Comparison of ENCODE assay signal across 8 cellular contexts in the genomic region with DNA sequence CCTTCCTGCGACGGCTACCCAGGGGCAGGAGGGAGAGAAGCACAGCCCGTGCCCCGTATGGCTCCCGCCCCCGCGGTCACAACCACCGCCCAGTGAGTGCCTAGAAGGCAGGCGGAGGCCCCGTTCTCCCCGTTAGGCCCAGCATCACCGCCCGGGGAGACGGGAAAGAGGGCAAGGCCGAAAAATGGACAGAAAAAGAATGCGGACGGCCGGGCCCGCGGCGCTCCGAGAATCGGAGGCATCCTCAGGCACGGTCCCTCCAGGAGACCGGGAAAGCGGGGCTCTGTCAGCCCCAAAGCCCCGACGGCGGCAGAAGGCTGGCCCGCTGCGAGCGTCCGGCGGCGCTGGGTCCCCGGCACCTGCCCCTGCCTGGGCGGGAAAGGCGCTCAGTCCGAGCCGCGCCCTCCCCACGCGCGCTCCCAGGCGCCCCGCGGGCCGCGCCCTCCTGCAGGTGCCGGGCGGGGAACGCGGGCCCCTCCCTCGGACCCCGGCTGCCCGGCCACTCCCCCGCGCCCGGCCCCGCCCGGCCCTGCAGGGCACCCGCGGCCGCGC. TPM values are rescaled to one million over a fixed set of nuclear protein-coding genes. Genes with fewer than 3 reads are reported as not detected.
DNase-seq lines count a peak whose midpoint lies in the region; ATAC-seq and TF ChIP-seq lines count a peak whose summit lies in the region.

No MANE protein-coding gene starts in this region.

- WGBS in thyroid gland, 2 donors = 0% methylated on average over 26 to 31 of the region's 65 CpGs

- TF ChIP-seq POLR2A in thyroid gland (IDR thresholded peaks at IDR 0.05) = no peak

- H3K9me3 Mint-ChIP-seq in natural killer cell treated with Interleukin-12 subunit alpha and Interleukin-12 subunit beta and Interleukin-15 and Interleukin-18, amount 100 ng/mL, for 72 hours = no peaks in the 10 kb centered on the region

- H3K4me1 ChIP-seq in thyroid gland = peaks cover 16 to 28% of the 10 kb centered on the region in 2 donors

- ATAC-seq in GM19328 (IDR thresholded peaks at IDR 0.05; ENCODE audit: unreplicated experiment) (peak; percentile 63), HG03460 (IDR thresholded peaks at IDR 0.05; ENCODE audit: unreplicated experiment) (peak; percentile 11)
- peak; percentile 28 to 51 for ATAC-seq in natural killer cell treated with Interleukin-12 subunit alpha and Interleukin-12 subunit beta and Interleukin-15 and Interleukin-18, amount 100 ng/mL, for 72 hours

- H3K27ac ChIP-seq in thyroid gland = peak overlapping the region in 2 of 3 donors; percentile 62 to 69

- H3K9me3 ChIP-seq in thyroid gland = no peaks in the 10 kb centered on the region

- H3K4me1 Mint-ChIP-seq in natural killer cell treated with Interleukin-12 subunit alpha and Interleukin-12 subunit beta and Interleukin-15 and Interleukin-18, amount 100 ng/mL, for 72 hours (ENCODE audit: low read depth in 2 of 2) = peaks cover 24 to 33% of the 10 kb centered on the region in 2 donors

- peak overlapping the region; percentile 91 for H3K4me3 Mint-ChIP-seq in natural killer cell treated with Interleukin-12 subunit alpha and Interleukin-12 subunit beta and Interleukin-15 and Interleukin-18, amount 100 ng/mL, for 72 hours

- H3K36me3 ChIP-seq in thyroid gland = no peaks in the 10 kb centered on the region

- CTCF ChIA-PET in AG04449 (lab: Yijun Ruan, JAX) = no interaction called here

- H3K4me3 ChIP-seq in AG04449 (ENCODE audit: low read depth, low read length) (peak overlapping the region; percentile 85), epithelial cell of proximal tubule (ENCODE audit: low read depth, low read length) (peak overlapping the region; percentile 77), thyroid gland (replicated peaks in 1 of 3) (peak overlapping the region; percentile 0 to 80 (median 47))

- intact Hi-C loops in thyroid gland (cut with DNase I) = loop anchor here (2.0 kb wide), 1 partner anchor 26 kb away; no protein-coding TSS in a partner anchor
- intact Hi-C loops in posterior vena cava (cut with DNase I) = no loop called here

- H3K27me3 Mint-ChIP-seq in natural killer cell treated with Interleukin-12 subunit alpha and Interleukin-12 subunit beta and Interleukin-15 and Interleukin-18, amount 100 ng/mL, for 72 hours = no peaks in the 10 kb centered on the region

- POLR2A ChIA-PET in AG04449 (lab: Yijun Ruan, JAX) = interaction anchor here (0.8 to 1.5 kb wide), 8 partner anchors 9 to 119 kb away, joined by 3 to 6 read pairs (median 4); partner anchors contain the start of genes ARHGDIA and P4HB

- no peaks in the 10 kb centered on the region for H3K36me3 Mint-ChIP-seq in natural killer cell treated with Interleukin-12 subunit alpha and Interleukin-12 subunit beta and Interleukin-15 and Interleukin-18, amount 100 ng/mL, for 72 hours

- DNase-seq in AG04449 (ENCODE audit: low read depth, low spot score) = no peak
- DNase-seq in activated CD4-positive, alpha-beta T cell treated with anti-CD3 and anti-CD28 coated beads, Interleukin-2, amount 50 U/mL, for 4 hours = peak; percentile 33 to 40
- no peak for DNase-seq in epithelial cell of proximal tubule (ENCODE audit: low read depth)
- DNase-seq in natural killer cell treated with Interleukin-12 subunit alpha and Interleukin-12 subunit beta and Interleukin-15 and Interleukin-18, amount 100 ng/mL, for 72 hours (ENCODE audit: low spot score) = no peak
- peak; percentile 21 to 44 for DNase-seq in thyroid gland
- no peak for DNase-seq in posterior vena cava (ENCODE audit: low spot score)

- TF ChIP-seq CTCF in AG04449 (IDR thresholded peaks at IDR 0.05; ENCODE audit: insufficient read depth, low read length, missing control alignments) = no peak
- TF ChIP-seq CTCF in epithelial cell of proximal tubule (conservative IDR thresholded peaks at IDR 0.05; ENCODE audit: low read depth, low read length) = no peak
- TF ChIP-seq CTCF in thyroid gland (IDR thresholded peaks at IDR 0.05) = no peak

- no peaks in the 10 kb centered on the region for H3K27me3 ChIP-seq in thyroid gland

- peak overlapping the region; percentile 86 to 93 for H3K27ac Mint-ChIP-seq in natural killer cell treated with Interleukin-12 subunit alpha and Interleukin-12 subunit beta and Interleukin-15 and Interleukin-18, amount 100 ng/mL, for 72 hours

RNA-seq across cellular contexts. Expression of gene MCRIP1, which starts 0.4 kb away (rescaled TPM):
- 111 and 153 TPM in 2 replicates for total RNA-seq in epithelial cell of proximal tubule
- total RNA-seq in natural killer cell treated with Interleukin-12 subunit alpha and Interleukin-12 subunit beta and Interleukin-15 and Interleukin-18, amount 100 ng/mL, for 72 hours = 100 to 1,000 TPM in 1 of 2 donors, 10 to 100 TPM in 1; 83.9 to 104 TPM
- 10 to 100 TPM; 55.2 to 88.6 (median 83.7) TPM for total RNA-seq in thyroid gland
- total RNA-seq in posterior vena cava = 100 to 1,000 TPM in 1 of 2 donors, 10 to 100 TPM in 1; 97.6 to 101 TPM

RNA-seq across cellular contexts. Expression of gene PPP1R27, which starts 2.2 kb away (rescaled TPM):
- total RNA-seq in epithelial cell of proximal tubule (0.17 and 0.36 TPM in 2 replicates), thyroid gland (not detected), posterior vena cava (not detected)
- total RNA-seq in natural killer cell treated with Interleukin-12 subunit alpha and Interleukin-12 subunit beta and Interleukin-15 and Interleukin-18, amount 100 ng/mL, for 72 hours = not detected

RNA-seq across cellular contexts. Expression of gene P4HB, which starts 27.7 kb away (rescaled TPM):
- total RNA-seq in epithelial cell of proximal tubule (932 and 1,272 TPM in 2 replicates), thyroid gland (1,000 to 10,000 TPM in 1 of 4 donors, 100 to 1,000 TPM in 3; 548 to 1,124 (median 681) TPM), posterior vena cava (100 to 1,000 TPM; 339 to 482 TPM)
- total RNA-seq in natural killer cell treated with Interleukin-12 subunit alpha and Interleukin-12 subunit beta and Interleukin-15 and Interleukin-18, amount 100 ng/mL, for 72 hours = 100 to 1,000 TPM; 691 to 774 TPM

RNA-seq across cellular contexts. Expression of gene GCGR, which starts 28.7 kb away (rescaled TPM):
- total RNA-seq in epithelial cell of proximal tubule (not detected in 2 replicates), thyroid gland (not detected), posterior vena cava (not detected)
- total RNA-seq in natural killer cell treated with Interleukin-12 subunit alpha and Interleukin-12 subunit beta and Interleukin-15 and Interleukin-18, amount 100 ng/mL, for 72 hours = not detected

RNA-seq across cellular contexts. Expression of gene ARHGDIA, which starts 38.5 kb away (rescaled TPM):
- total RNA-seq in epithelial cell of proximal tubule = 272 and 414 TPM in 2 replicates
- total RNA-seq in natural killer cell treated with Interleukin-12 subunit alpha and Interleukin-12 subunit beta and Interleukin-15 and Interleukin-18, amount 100 ng/mL, for 72 hours = 100 to 1,000 TPM; 874 to 929 TPM
- total RNA-seq in thyroid gland = 100 to 1,000 TPM; 115 to 173 (median 164) TPM
- 100 to 1,000 TPM; 375 to 421 TPM for total RNA-seq in posterior vena cava

Comparison
In these comparisons a context has a peak if more than half of its experiments do, and no peak if none do; other contexts are left out.
1. DNase-seq: peak in activated CD4-positive, alpha-beta T cell treated with anti-CD3 and anti-CD28 coated beads, Interleukin-2, amount 50 U/mL, for 4 hours (2 of 2) and thyroid gland (2 of 2); none in AG04449 (single experiment), epithelial cell of proximal tubule (single experiment), natural killer cell treated with Interleukin-12 subunit alpha and Interleukin-12 subunit beta and Interleukin-15 and Interleukin-18, amount 100 ng/mL, for 72 hours (single experiment) and posterior vena cava (single experiment).
2. ATAC-seq: peak in every context shown above with its lines; median percentile 63 in GM19328; 40 in natural killer cell treated with Interleukin-12 subunit alpha and Interleukin-12 subunit beta and Interleukin-15 and Interleukin-18, amount 100 ng/mL, for 72 hours; 11 in HG03460.
3. Peak in every context shown above with its lines, with median percentiles within 50 percentile points of each other: H3K4me3 ChIP-seq.